15 cellular contexts compared by ENCODE assay signal in genomic region chr2:55025082-55025481, GRCh38. TPM values are rescaled to one million over a fixed set of nuclear protein-coding genes. Genes with fewer than 3 reads are reported as not detected.
DNase-seq lines count a peak whose midpoint lies in the region; ATAC-seq and TF ChIP-seq lines count a peak whose summit lies in the region.
"Had no signal": no experiment of that assay in that cellular context is flagged by ENCODE, and none has a peak within 500 bp of the region (broad histone marks: within the 10 kb centered on the region; RNA-seq: fewer than 3 reads in every experiment).

No MANE protein-coding gene starts in this region.

- H3K4me1 Mint-ChIP-seq in neural crest cell = peaks cover 11% of the 10 kb centered on the region

- in situ Hi-C loops in GM23248 (cut with MboI) = no loop called here

- peaks cover 93% of the 10 kb centered on the region for H4K20me1 ChIP-seq in GM23248 (ENCODE audit: insufficient read depth)

- no peak overlapping the region for H3K9ac ChIP-seq in GM23248

- H3K27me3 ChIP-seq in GM23248 (replicated peaks; ENCODE audit: insufficient read depth) = no peaks in the 10 kb centered on the region
- H3K27me3 ChIP-seq: left lung had no signal

- peaks cover 100% of the 10 kb centered on the region for H3K79me2 ChIP-seq in GM23248 (ENCODE audit: insufficient read depth)

- ATAC-seq in GM18858 (IDR thresholded peaks at IDR 0.05; ENCODE audit: unreplicated experiment) (peak; percentile 58), HG03457 (IDR thresholded peaks at IDR 0.05; ENCODE audit: unreplicated experiment) (peak; percentile 51), GM19452 (IDR thresholded peaks at IDR 0.05; ENCODE audit: unreplicated experiment) (no peak)
- ATAC-seq: effector memory CD8-positive, alpha-beta T cell; left lung had no signal

- H3K4me2 ChIP-seq in GM23248 (ENCODE audit: unreplicated experiment) = peak overlapping the region; percentile 1

- H3K4me3 Mint-ChIP-seq in neural crest cell = peak overlapping the region; percentile 0
- H3K4me3 Mint-ChIP-seq: CD8-positive, alpha-beta memory T cell; effector memory CD8-positive, alpha-beta T cell had no signal

- no peak for DNase-seq in GM23248
- DNase-seq in neural crest cell (ENCODE audit: low read depth, low spot score) = no peak
- DNase-seq in cardiac septum (ENCODE audit: low spot score) = no peak
- no peak for DNase-seq in cortex of kidney (lab: John Stamatoyannopoulos, UW)
- no peak for DNase-seq in central memory CD4-positive, alpha-beta T cell
- DNase-seq: aorta; CD8-positive, alpha-beta memory T cell; effector memory CD8-positive, alpha-beta T cell; head of caudate nucleus; left lung; T-helper 9 cell had no signal

- 31 to 32% methylated on average over 2 of the region's 2 CpGs for WGBS in GM23248 (ENCODE audit: low coverage in 1 of 2, low lambda C conversion rate in 2 of 2, missing lambda C conversion rate in 2 of 2), 2 experiments

- H3K9me2 ChIP-seq in GM23248 (ENCODE audit: insufficient read depth) = no peaks in the 10 kb centered on the region

- peaks cover 12% of the 10 kb centered on the region for H3K36me3 Mint-ChIP-seq in neural crest cell (ENCODE audit: low read depth)

- H3K9me3 ChIP-seq in GM23248 (ENCODE audit: low read depth) = no peaks in the 10 kb centered on the region
- H3K9me3 ChIP-seq: left lung had no signal

- peaks cover 68% of the 10 kb centered on the region for H3F3A ChIP-seq in GM23248 (ENCODE audit: insufficient read depth)

- intact Hi-C loops in cardiac septum (cut with DNase I) = no loop called here

- no peak overlapping the region for H3K27ac Mint-ChIP-seq in neural crest cell (ENCODE audit: unreplicated experiment)

- H2AFZ ChIP-seq in GM23248 = no peak overlapping the region

- 0 out of 2 replicates have a peak overlapping the region, but pooled peaks have one; percentile 1 for H3K4me3 ChIP-seq in GM23248
- H3K4me3 ChIP-seq: left lung had no signal

- H3K4me1 ChIP-seq in GM23248 (ENCODE audit: insufficient read depth) = peaks cover 78% of the 10 kb centered on the region

- no peaks in the 10 kb centered on the region for H3K9me3 Mint-ChIP-seq in neural crest cell
- H3K9me3 Mint-ChIP-seq: effector memory CD8-positive, alpha-beta T cell had no signal

- peak overlapping the region; percentile 2; the same call in 1 of the 2 replicates for H3K27ac ChIP-seq in GM23248
- H3K27ac ChIP-seq: RWPE1 had no signal

- TF ChIP-seq CTCF in neural crest cell (conservative IDR thresholded peaks at IDR 0.05) = no peak

- H3K27me3 Mint-ChIP-seq in neural crest cell (ENCODE audit: low read depth) = no peaks in the 10 kb centered on the region
- H3K27me3 Mint-ChIP-seq: CD8-positive, alpha-beta memory T cell; effector memory CD8-positive, alpha-beta T cell had no signal

- H3K36me3 ChIP-seq in GM23248 (ENCODE audit: low read depth) = 0 out of 2 replicates have a peak, but pooled peaks cover 18% of the 10 kb centered on the region
- H3K36me3 ChIP-seq: left lung had no signal

RNA-seq across cellular contexts. Expression of gene RTN4, which starts 25.2 kb away (rescaled TPM):
- 390 and 425 TPM in 2 replicates for total RNA-seq in GM23248 (2014; rRNA removed; shearing (Covaris generic))
- polyA plus RNA-seq in GM23248 (2016; fragmentation: Nextera tagmentation; extraction: Ambion mirVana) = 357 and 361 TPM in 2 replicates
- total RNA-seq in neural crest cell (197 and 204 TPM in 2 replicates), cardiac septum (174 TPM)
